In the genomic region with DNA sequence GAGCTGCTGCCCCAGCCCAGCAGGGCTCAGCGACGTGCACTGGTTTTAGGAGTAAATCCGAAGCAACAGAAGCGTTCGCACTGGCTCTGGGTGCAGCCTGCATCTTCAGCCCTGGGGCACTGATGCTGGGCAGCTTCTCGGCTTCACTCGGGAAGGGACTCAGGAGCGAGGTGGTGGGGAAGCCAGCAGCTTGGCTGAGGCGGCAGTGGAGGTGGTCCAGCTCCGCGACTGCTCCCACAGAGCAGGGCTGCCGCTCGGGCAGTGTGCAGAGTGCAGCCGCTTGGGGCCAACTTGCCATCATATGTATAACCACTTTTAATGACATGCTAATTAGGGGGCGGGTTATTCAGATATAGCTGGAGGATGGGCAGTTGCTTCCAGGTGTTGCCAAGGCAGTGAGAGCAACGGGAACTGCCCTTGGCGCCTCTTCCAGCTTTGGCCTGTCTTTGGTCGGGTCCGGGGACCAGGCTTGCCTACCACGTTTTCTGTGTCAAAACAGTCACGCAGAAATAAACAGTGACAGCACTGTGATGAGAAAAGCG, we compare ENCODE assay signal across 1 cellular context.
TF ChIP-seq lines count a peak whose summit lies in the region.

No MANE protein-coding gene starts in this region.

TF ChIP-seq in HepG2, 621 proteins besides CTCF, POLR2A, EP300 and RAD21:
- TF ChIP-seq ERF (CRISPR knock-in tag; IDR thresholded peaks at IDR 0.05) (no peak), SUZ12 (IDR thresholded peaks at IDR 0.05; ENCODE audit: low read depth, low read length) (no peak), ZNF225 (CRISPR knock-in tag; IDR thresholded peaks at IDR 0.05) (no peak), TOPORS (CRISPR knock-in tag; IDR thresholded peaks at IDR 0.05) (no peak), CHD2 (IDR thresholded peaks at IDR 0.05; ENCODE audit: low read depth, low read length) (no peak), ZNF24 (IDR thresholded peaks at IDR 0.05) (no peak), ZNF777 (CRISPR knock-in tag; IDR thresholded peaks at IDR 0.05) (no peak), BHLHE40 (IDR thresholded peaks at IDR 0.05; ENCODE audit: low read length) (no peak), CC2D1A (CRISPR knock-in tag; IDR thresholded peaks at IDR 0.05) (no peak), NR2F6 (IDR thresholded peaks at IDR 0.05) (no peak), NR2F6 (CRISPR knock-in tag; IDR thresholded peaks at IDR 0.05) (no peak), TCF7L2 (IDR thresholded peaks at IDR 0.05; ENCODE audit: low read depth, low read length) (no peak), PLRG1 (conservative IDR thresholded peaks at IDR 0.05) (no peak), GLI4 (CRISPR knock-in tag; IDR thresholded peaks at IDR 0.05; ENCODE audit: borderline replicate concordance) (no peak), FOXA1 (IDR thresholded peaks at IDR 0.05) (no peak), FOXA1 (CRISPR knock-in tag; IDR thresholded peaks at IDR 0.05) (no peak)
- TF ChIP-seq, protein P1, sequence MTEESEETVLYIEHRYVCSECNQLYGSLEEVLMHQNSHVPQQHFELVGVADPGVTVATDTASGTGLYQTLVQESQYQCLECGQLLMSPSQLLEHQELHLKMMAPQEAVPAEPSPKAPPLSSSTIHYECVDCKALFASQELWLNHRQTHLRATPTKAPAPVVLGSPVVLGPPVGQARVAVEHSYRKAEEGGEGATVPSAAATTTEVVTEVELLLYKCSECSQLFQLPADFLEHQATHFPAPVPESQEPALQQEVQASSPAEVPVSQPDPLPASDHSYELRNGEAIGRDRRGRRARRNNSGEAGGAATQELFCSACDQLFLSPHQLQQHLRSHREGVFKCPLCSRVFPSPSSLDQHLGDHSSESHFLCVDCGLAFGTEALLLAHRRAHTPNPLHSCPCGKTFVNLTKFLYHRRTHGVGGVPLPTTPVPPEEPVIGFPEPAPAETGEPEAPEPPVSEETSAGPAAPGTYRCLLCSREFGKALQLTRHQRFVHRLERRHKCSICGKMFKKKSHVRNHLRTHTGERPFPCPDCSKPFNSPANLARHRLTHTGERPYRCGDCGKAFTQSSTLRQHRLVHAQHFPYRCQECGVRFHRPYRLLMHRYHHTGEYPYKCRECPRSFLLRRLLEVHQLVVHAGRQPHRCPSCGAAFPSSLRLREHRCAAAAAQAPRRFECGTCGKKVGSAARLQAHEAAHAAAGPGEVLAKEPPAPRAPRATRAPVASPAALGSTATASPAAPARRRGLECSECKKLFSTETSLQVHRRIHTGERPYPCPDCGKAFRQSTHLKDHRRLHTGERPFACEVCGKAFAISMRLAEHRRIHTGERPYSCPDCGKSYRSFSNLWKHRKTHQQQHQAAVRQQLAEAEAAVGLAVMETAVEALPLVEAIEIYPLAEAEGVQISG (CRISPR knock-in tag; IDR thresholded peaks at IDR 0.05) = no peak
- TF ChIP-seq, protein P2, sequence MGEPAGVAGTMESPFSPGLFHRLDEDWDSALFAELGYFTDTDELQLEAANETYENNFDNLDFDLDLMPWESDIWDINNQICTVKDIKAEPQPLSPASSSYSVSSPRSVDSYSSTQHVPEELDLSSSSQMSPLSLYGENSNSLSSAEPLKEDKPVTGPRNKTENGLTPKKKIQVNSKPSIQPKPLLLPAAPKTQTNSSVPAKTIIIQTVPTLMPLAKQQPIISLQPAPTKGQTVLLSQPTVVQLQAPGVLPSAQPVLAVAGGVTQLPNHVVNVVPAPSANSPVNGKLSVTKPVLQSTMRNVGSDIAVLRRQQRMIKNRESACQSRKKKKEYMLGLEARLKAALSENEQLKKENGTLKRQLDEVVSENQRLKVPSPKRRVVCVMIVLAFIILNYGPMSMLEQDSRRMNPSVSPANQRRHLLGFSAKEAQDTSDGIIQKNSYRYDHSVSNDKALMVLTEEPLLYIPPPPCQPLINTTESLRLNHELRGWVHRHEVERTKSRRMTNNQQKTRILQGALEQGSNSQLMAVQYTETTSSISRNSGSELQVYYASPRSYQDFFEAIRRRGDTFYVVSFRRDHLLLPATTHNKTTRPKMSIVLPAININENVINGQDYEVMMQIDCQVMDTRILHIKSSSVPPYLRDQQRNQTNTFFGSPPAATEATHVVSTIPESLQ (CRISPR knock-in tag; conservative IDR thresholded peaks at IDR 0.05) = no peak
- TF ChIP-seq, protein P3, sequence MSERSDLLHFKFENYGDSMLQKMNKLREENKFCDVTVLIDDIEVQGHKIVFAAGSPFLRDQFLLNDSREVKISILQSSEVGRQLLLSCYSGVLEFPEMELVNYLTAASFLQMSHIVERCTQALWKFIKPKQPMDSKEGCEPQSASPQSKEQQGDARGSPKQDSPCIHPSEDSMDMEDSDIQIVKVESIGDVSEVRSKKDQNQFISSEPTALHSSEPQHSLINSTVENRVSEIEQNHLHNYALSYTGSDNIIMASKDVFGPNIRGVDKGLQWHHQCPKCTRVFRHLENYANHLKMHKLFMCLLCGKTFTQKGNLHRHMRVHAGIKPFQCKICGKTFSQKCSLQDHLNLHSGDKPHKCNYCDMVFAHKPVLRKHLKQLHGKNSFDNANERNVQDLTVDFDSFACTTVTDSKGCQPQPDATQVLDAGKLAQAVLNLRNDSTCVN (CRISPR knock-in tag; IDR thresholded peaks at IDR 0.05; ENCODE audit: borderline replicate concordance) = no peak
- TF ChIP-seq, protein P4, sequence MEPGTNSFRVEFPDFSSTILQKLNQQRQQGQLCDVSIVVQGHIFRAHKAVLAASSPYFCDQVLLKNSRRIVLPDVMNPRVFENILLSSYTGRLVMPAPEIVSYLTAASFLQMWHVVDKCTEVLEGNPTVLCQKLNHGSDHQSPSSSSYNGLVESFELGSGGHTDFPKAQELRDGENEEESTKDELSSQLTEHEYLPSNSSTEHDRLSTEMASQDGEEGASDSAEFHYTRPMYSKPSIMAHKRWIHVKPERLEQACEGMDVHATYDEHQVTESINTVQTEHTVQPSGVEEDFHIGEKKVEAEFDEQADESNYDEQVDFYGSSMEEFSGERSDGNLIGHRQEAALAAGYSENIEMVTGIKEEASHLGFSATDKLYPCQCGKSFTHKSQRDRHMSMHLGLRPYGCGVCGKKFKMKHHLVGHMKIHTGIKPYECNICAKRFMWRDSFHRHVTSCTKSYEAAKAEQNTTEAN (CRISPR knock-in tag; conservative IDR thresholded peaks at IDR 0.05) = no peak
- TF ChIP-seq, protein P5, sequence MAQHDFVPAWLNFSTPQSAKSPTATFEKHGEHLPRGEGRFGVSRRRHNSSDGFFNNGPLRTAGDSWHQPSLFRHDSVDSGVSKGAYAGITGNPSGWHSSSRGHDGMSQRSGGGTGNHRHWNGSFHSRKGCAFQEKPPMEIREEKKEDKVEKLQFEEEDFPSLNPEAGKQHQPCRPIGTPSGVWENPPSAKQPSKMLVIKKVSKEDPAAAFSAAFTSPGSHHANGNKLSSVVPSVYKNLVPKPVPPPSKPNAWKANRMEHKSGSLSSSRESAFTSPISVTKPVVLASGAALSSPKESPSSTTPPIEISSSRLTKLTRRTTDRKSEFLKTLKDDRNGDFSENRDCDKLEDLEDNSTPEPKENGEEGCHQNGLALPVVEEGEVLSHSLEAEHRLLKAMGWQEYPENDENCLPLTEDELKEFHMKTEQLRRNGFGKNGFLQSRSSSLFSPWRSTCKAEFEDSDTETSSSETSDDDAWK (CRISPR knock-in tag; IDR thresholded peaks at IDR 0.05) = no peak
